In genomic region chr14:105748204-105748578, GRCh38 we compare ENCODE assay signal across 1 cellular context.
TF ChIP-seq lines count a peak whose summit lies in the region.

No MANE protein-coding gene starts in this region.

TF ChIP-seq in SK-N-SH, 30 proteins besides CTCF, POLR2A, EP300 and RAD21 (continued from another document):
- TF ChIP-seq USF2 (IDR thresholded peaks at IDR 0.05; ENCODE audit: borderline replicate concordance, low read depth, low read length) (no peak), CHD2 (IDR thresholded peaks at IDR 0.05; ENCODE audit: low read length, partially characterized antibody) (no peak), TEAD4 (IDR thresholded peaks at IDR 0.05; ENCODE audit: borderline replicate concordance, insufficient read depth) (no peak), NRF1 (IDR thresholded peaks at IDR 0.05; ENCODE audit: low read depth, low read length) (no peak), RFX5 (IDR thresholded peaks at IDR 0.05; ENCODE audit: low read length) (no peak)
TF ChIP-seq in SK-N-SH: peak in this region for 0.
